11 cellular contexts compared by ENCODE assay signal in genomic region chrX:72255445-72255844, GRCh38. TPM values are rescaled to one million over a fixed set of nuclear protein-coding genes. Genes with fewer than 3 reads are reported as not detected.
A peak's percentile ranks its signal among the peaks of the same experiment; 100 is the strongest.
DNase-seq lines count a peak whose midpoint lies in the region; ATAC-seq and TF ChIP-seq lines count a peak whose summit lies in the region.
"Had no signal": no experiment of that assay in that cellular context is flagged by ENCODE, and none has a peak within 500 bp of the region (broad histone marks: within the 10 kb centered on the region; RNA-seq: fewer than 3 reads in every experiment).

No MANE protein-coding gene starts in this region.

- no peaks in the 10 kb centered on the region for H3K27me3 ChIP-seq in mesendoderm (ENCODE audit: insufficient read depth, low read length, poor library complexity)
- H3K27me3 ChIP-seq in effector memory CD4-positive, alpha-beta T cell (replicated peaks; ENCODE audit: control insufficient read depth, insufficient read depth, low read length, poor library complexity, severe bottlenecking): no peaks in the 10 kb centered on the region

- no peaks in the 10 kb centered on the region for H3K9me3 ChIP-seq in effector memory CD4-positive, alpha-beta T cell (ENCODE audit: control insufficient read depth, low read length)

- peak overlapping the region; percentile 29 for H3K56ac ChIP-seq in mesendoderm (ENCODE audit: low read length)

- H2AK5ac ChIP-seq in mesendoderm (ENCODE audit: low read length): no peak overlapping the region

- peak overlapping the region; percentile 25 for H3K4me2 ChIP-seq in mesendoderm (ENCODE audit: low read length)

- H3K79me1 ChIP-seq in mesendoderm (ENCODE audit: low read length): no peaks in the 10 kb centered on the region

- H3K23ac ChIP-seq in mesendoderm (ENCODE audit: low read length): no peak overlapping the region

- H3K4me3 ChIP-seq in mesendoderm (ENCODE audit: low read length): no peak overlapping the region
- no peak overlapping the region for H3K4me3 ChIP-seq in effector memory CD4-positive, alpha-beta T cell (ENCODE audit: insufficient read depth, low read depth, low read length, poor library complexity, severe bottlenecking)

- H3K36me3 Mint-ChIP-seq in brain: no peaks in the 10 kb centered on the region
- peaks cover 0 to 24% (median 10%) of the 10 kb centered on the region in 3 donors for H3K36me3 Mint-ChIP-seq in immature natural killer cell

- ATAC-seq in left ventricle myocardium superior: no peak
- no peak for ATAC-seq in HG03139 (IDR thresholded peaks at IDR 0.05; ENCODE audit: unreplicated experiment)

- WGBS in mesendoderm (ENCODE audit: extremely low coverage, insufficient coverage, low lambda C conversion rate): no CpG with 5 or more reads among the region's 24 CpGs

- H3K36me3 ChIP-seq in mesendoderm (ENCODE audit: control insufficient read depth, insufficient read depth, low read length): no peaks in the 10 kb centered on the region
- H3K36me3 ChIP-seq in effector memory CD4-positive, alpha-beta T cell (ENCODE audit: control insufficient read depth, insufficient read depth, low read length): no peaks in the 10 kb centered on the region

- TF ChIP-seq CTCF in brain (conservative IDR thresholded peaks at IDR 0.05): no peak

- H2BK120ac ChIP-seq in mesendoderm (ENCODE audit: low read depth, low read length): no peak overlapping the region

- H3K27ac Mint-ChIP-seq in brain (peak overlapping the region; percentile 53 to 93 (median 77)), immature natural killer cell (no peak overlapping the region)

- no peaks in the 10 kb centered on the region for H3K79me2 ChIP-seq in mesendoderm (ENCODE audit: control insufficient read depth, insufficient read depth, low read length)

- H3K27me3 Mint-ChIP-seq in brain: peaks cover 2% of the 10 kb centered on the region
- H3K27me3 Mint-ChIP-seq in immature natural killer cell (ENCODE audit: low read depth in 3 of 3): peaks cover 0 to 7% (median 6%) of the 10 kb centered on the region in 3 donors

- H4K8ac ChIP-seq in mesendoderm (ENCODE audit: low read depth, low read length): no peak overlapping the region

- no peak overlapping the region for H3K9ac ChIP-seq in mesendoderm (ENCODE audit: low read length)

- H3K18ac ChIP-seq in mesendoderm (ENCODE audit: low read length): no peak overlapping the region

- DNase-seq in DMS153 treated with DMSO at 0.1 percent for 48 hours (lab: John Stamatoyannopoulos, UW; ENCODE audit: unreplicated experiment) (peak; percentile 20), NCI-H1436 treated with DMSO at 0.1 percent for 48 hours (lab: John Stamatoyannopoulos, UW) (peak; percentile 90), mesendoderm (no peak), left ventricle myocardium superior (no peak), immature natural killer cell (no peak)
- no peak for DNase-seq in effector memory CD4-positive, alpha-beta T cell
- DNase-seq: amniotic stem cell had no signal

- no peak overlapping the region for H4K5ac ChIP-seq in mesendoderm (ENCODE audit: low read length)

- H3K9me3 Mint-ChIP-seq in brain: peaks cover 0 to 3% (median 0%) of the 10 kb centered on the region in 5 experiments
- H3K9me3 Mint-ChIP-seq in immature natural killer cell: no peaks in the 10 kb centered on the region

- no peak overlapping the region for H2BK5ac ChIP-seq in mesendoderm (ENCODE audit: low read length)

- no peak overlapping the region for H3K4ac ChIP-seq in mesendoderm (ENCODE audit: low read depth, low read length)

- intact Hi-C loops in left ventricle myocardium superior (cut with micrococcal nuclease): no loop called here

- H3K4me3 Mint-ChIP-seq in brain (peak overlapping the region; percentile 62 to 75 (median 70)), immature natural killer cell (no peak overlapping the region)

- no peaks in the 10 kb centered on the region for H3K4me1 ChIP-seq in mesendoderm (ENCODE audit: control insufficient read depth, low read depth, low read length)
- no peaks in the 10 kb centered on the region for H3K4me1 ChIP-seq in effector memory CD4-positive, alpha-beta T cell (ENCODE audit: control insufficient read depth, insufficient read depth, low read length, poor library complexity, severe bottlenecking)

- H2BK15ac ChIP-seq in mesendoderm (replicated peaks; ENCODE audit: low read depth): no peak overlapping the region

- no peak overlapping the region for H3K27ac ChIP-seq in mesendoderm (ENCODE audit: low read depth, low read length)
- H3K27ac ChIP-seq in effector memory CD4-positive, alpha-beta T cell (ENCODE audit: insufficient read depth, low read length, poor library complexity, severe bottlenecking): no peak overlapping the region

- H3K4me1 Mint-ChIP-seq in brain (peaks cover 34% of the 10 kb centered on the region), immature natural killer cell (no peaks in the 10 kb centered on the region)

RNA-seq across cellular contexts. Expression of gene ERCC6L, which starts 16.6 kb away (rescaled TPM):
- polyA plus RNA-seq in brain (ENCODE audit: insufficient read depth, low read depth, low replicate concordance) (2.4 TPM), immature natural killer cell (under 1 TPM; 0.21 to 0.68 (median 0.38) TPM)
- polyA plus RNA-seq in mesendoderm (2013, experiment 1 of 2): 12.4 TPM
- polyA plus RNA-seq in mesendoderm (2013, experiment 2 of 2): 12.4 TPM
- total RNA-seq in left ventricle myocardium superior: 0.05 TPM
- total RNA-seq: mesenteric fat pad had no signal

RNA-seq across cellular contexts. Expression of gene RPS4X, which starts 21.6 kb away (rescaled TPM):
- polyA plus RNA-seq in brain (ENCODE audit: insufficient read depth, low read depth, low replicate concordance): 1,997 TPM
- polyA plus RNA-seq in mesendoderm (2013, experiment 1 of 2): 1,170 TPM
- polyA plus RNA-seq in mesendoderm (2013, experiment 2 of 2): 1,172 TPM
- total RNA-seq in left ventricle myocardium superior: 380 TPM
- polyA plus RNA-seq in immature natural killer cell: 100 to 1,000 TPM; 414 to 635 (median 421) TPM

RNA-seq across cellular contexts. Expression of gene CITED1, which starts 50.3 kb away (rescaled TPM):
- 7.4 TPM for polyA plus RNA-seq in brain (ENCODE audit: insufficient read depth, low read depth, low replicate concordance)
- polyA plus RNA-seq in mesendoderm (2013, experiment 1 of 2): 0.81 TPM
- 0.85 TPM for polyA plus RNA-seq in mesendoderm (2013, experiment 2 of 2)
- total RNA-seq in left ventricle myocardium superior: not detected
- 1 to 10 TPM in 1 of 3 donors, not detected in 2; 1.8 TPM for polyA plus RNA-seq in immature natural killer cell
- polyA plus RNA-seq: BJ had no signal

Comparison
In these comparisons a context has a peak if more than half of its experiments do, and no peak if none do; other contexts are left out.
1. DNase-seq: peak in DMS153 treated with DMSO at 0.1 percent for 48 hours (single experiment) and NCI-H1436 treated with DMSO at 0.1 percent for 48 hours (single experiment); none in mesendoderm (single experiment), left ventricle myocardium superior (single experiment), immature natural killer cell (0 of 3) and effector memory CD4-positive, alpha-beta T cell (0 of 3).
2. H3K27ac Mint-ChIP-seq: peak in brain (5 of 5); none in immature natural killer cell (0 of 6).
3. H3K4me3 Mint-ChIP-seq: peak in brain (5 of 5); none in immature natural killer cell (0 of 5).